ENCODE assay signal across 21 cellular contexts in the genomic region with DNA sequence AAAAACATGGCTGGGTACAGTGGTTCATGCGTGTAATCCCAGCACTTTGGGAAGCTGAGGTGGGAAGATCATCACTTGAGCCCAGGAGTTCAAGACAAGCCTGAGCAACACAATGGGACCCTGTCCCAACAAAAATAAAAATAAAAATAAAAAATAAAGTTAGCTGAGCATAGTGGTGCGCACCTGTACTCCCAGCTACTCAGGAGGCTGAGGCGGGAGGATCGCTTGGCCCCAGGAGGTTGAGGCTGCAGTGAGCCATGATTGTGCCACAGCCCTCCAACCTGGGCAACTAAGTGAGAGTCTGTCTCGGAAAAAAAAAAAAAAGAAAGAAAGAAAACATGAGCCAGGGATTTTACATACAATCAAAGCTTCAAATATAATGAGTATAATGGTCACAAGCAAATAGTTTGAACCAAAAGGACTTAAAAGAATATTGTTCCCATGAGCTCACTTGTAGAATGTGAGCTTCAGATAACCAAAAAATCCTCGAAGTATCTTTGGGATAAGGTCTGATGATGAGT.
"Had no signal": no experiment of that assay in that cellular context is flagged by ENCODE, and none has a peak within 500 bp of the region (broad histone marks: within the 10 kb centered on the region; RNA-seq: fewer than 3 reads in every experiment).

No MANE protein-coding gene starts in this region.

- H3K27me3 ChIP-seq: brain microvascular endothelial cell, colonic mucosa, tibial nerve had no signal

- H3K9me3 ChIP-seq: colonic mucosa had no signal

- H3K4me3 Mint-ChIP-seq: activated B cell treated with CpG ODN at 0.5 μM for 24 hours, neural crest cell had no signal

- H3K27me3 Mint-ChIP-seq: activated B cell treated with CpG ODN at 0.5 μM for 24 hours; progenitor cell of endocrine pancreas; stimulated activated naive CD8-positive, alpha-beta T cell treated with anti-CD3 and anti-CD28 coated beads, Interleukin-15, Interleukin-2, amounts not matched to agents 100 ng/mL and 50 ng/mL, for 24 hours had no signal

- H3K27ac ChIP-seq: brain microvascular endothelial cell, colonic mucosa, lower lobe of right lung, tibial nerve had no signal

- H3K4me3 ChIP-seq: colonic mucosa, lower lobe of right lung, tibial nerve had no signal

- H3K4me1 ChIP-seq: colonic mucosa, tibial nerve had no signal

- H3K27ac Mint-ChIP-seq: activated B cell treated with CpG ODN at 0.5 μM for 24 hours had no signal

- DNase-seq: activated B cell treated with CpG ODN at 0.5 μM for 24 hours; activated CD4-positive, alpha-beta T cell treated with anti-CD3 and anti-CD28 coated beads, Interleukin-2, amount 50 U/mL, for 4 hours; activated gamma-delta T cell; activated T-cell treated with anti-CD3 and anti-CD28 coated beads, Interleukin-2, amount 50 U/mL, for 4 hours; anterior cingulate cortex; brain microvascular endothelial cell; central memory CD4-positive, alpha-beta T cell; colonic mucosa; erythroblast; foreskin melanocyte; glutamatergic neuron; hippocampal formation; lower lobe of right lung; stimulated activated CD4-positive, alpha-beta T cell treated with anti-CD3 and anti-CD28 coated beads, Interleukin-12 subunit alpha, Interleukin-12 subunit beta, amount 100 ng/mL, for 4 hours; stimulated activated CD4-positive, alpha-beta T cell treated with anti-CD3 and anti-CD28 coated beads, Interleukin-2, amount 100 ng/mL, for 24 hours; SW 1271; T-helper 9 cell had no signal

- ATAC-seq: lower lobe of right lung had no signal

- H3K36me3 ChIP-seq: brain microvascular endothelial cell, colonic mucosa, lower lobe of right lung had no signal
